Comparison of ENCODE assay signal across 10 cellular contexts in genomic region chr7:142438235-142438922, GRCh38.
DNase-seq lines count a peak whose midpoint lies in the region; ATAC-seq and TF ChIP-seq lines count a peak whose summit lies in the region.
"Had no signal": no experiment of that assay in that cellular context is flagged by ENCODE, and none has a peak within 500 bp of the region (broad histone marks: within the 10 kb centered on the region; RNA-seq: fewer than 3 reads in every experiment).

No MANE protein-coding gene starts in this region.

- CTCF ChIA-PET in CD8-positive, alpha-beta T cell (lab: Charles Lee), result interaction anchor here (0.7 to 3.7 kb wide), 9 partner anchors 15 to 523 kb away, joined by 3 to 12 read pairs (median 3); no protein-coding TSS in a partner anchor

- H3K27ac Mint-ChIP-seq in CD8-positive, alpha-beta T cell, result no peak overlapping the region
- H3K27ac Mint-ChIP-seq in mesothelial cell of epicardium, result no peak overlapping the region

- DNase-seq in CD8-positive, alpha-beta T cell, result no peak
- DNase-seq in NCI-H526 (lab: John Stamatoyannopoulos, UW), result peak; percentile 60 to 81
- peak; percentile 33 to 63 for DNase-seq in cardiac fibroblast (ENCODE audit: low read depth in 2 of 2)
- no peak for DNase-seq in mesothelial cell of epicardium (ENCODE audit: low spot score in 2 of 2, unreplicated experiment in 2 of 2)
- DNase-seq in GM19238 (ENCODE audit: insufficient read length, low spot score), result no peak
- DNase-seq in vagina (ENCODE audit: extremely low spot score in 2 of 2), result no peak
- no peak for DNase-seq in DMS79 treated with DMSO at 0.1 percent for 48 hours (lab: John Stamatoyannopoulos, UW)
- DNase-seq: left cardiac atrium had no signal

- TF ChIP-seq POLR2A in vagina (IDR thresholded peaks at IDR 0.05), result no peak

- POLR2A ChIA-PET in CD8-positive, alpha-beta T cell (lab: Charles Lee), result no interaction called here

- no peak overlapping the region for H3K4me3 ChIP-seq in CD8-positive, alpha-beta T cell (ENCODE audit: low read depth, low read length)
- H3K4me3 ChIP-seq in cardiac fibroblast (replicated peaks in 1 of 2; ENCODE audit: low read depth in 2 of 2, low read length in 2 of 2), result no peak overlapping the region
- no peak overlapping the region for H3K4me3 ChIP-seq in vagina
- H3K4me3 ChIP-seq: SK-N-MC had no signal

- TF ChIP-seq CTCF in CD8-positive, alpha-beta T cell (IDR thresholded peaks at IDR 0.05), result peak; percentile 42
- peak; percentile 79 for TF ChIP-seq CTCF in cardiac fibroblast (IDR thresholded peaks at IDR 0.05; ENCODE audit: low read depth, low read length)
- peak; percentile 33 for TF ChIP-seq CTCF in mesothelial cell of epicardium (IDR thresholded peaks at IDR 0.05; ENCODE audit: unreplicated experiment)
- peak in 1 of 3 experiments; percentile 6 for TF ChIP-seq CTCF in vagina (IDR thresholded peaks at IDR 0.05)

- H3K4me3 Mint-ChIP-seq in CD8-positive, alpha-beta T cell, result no peak overlapping the region
- no peak overlapping the region for H3K4me3 Mint-ChIP-seq in mesothelial cell of epicardium

- no peaks in the 10 kb centered on the region for H3K27me3 ChIP-seq in CD8-positive, alpha-beta T cell (ENCODE audit: insufficient read depth, low read length)
- no peaks in the 10 kb centered on the region for H3K27me3 ChIP-seq in vagina

- ATAC-seq in CD8-positive, alpha-beta T cell, result no peak
- peak; percentile 36 for ATAC-seq in GM18868 (IDR thresholded peaks at IDR 0.05; ENCODE audit: unreplicated experiment)

- H3K27ac ChIP-seq in CD8-positive, alpha-beta T cell (ENCODE audit: low read depth, low read length), result no peak overlapping the region
- H3K27ac ChIP-seq in vagina, result no peak overlapping the region
- H3K27ac ChIP-seq: SK-N-MC had no signal

- no peaks in the 10 kb centered on the region for H3K36me3 Mint-ChIP-seq in CD8-positive, alpha-beta T cell
- no peaks in the 10 kb centered on the region for H3K36me3 Mint-ChIP-seq in mesothelial cell of epicardium

- H3K9me3 ChIP-seq in CD8-positive, alpha-beta T cell (ENCODE audit: low read length), result no peaks in the 10 kb centered on the region
- no peaks in the 10 kb centered on the region for H3K9me3 ChIP-seq in vagina

- H3K4me1 ChIP-seq in CD8-positive, alpha-beta T cell (ENCODE audit: insufficient read depth, low read length), result peaks cover 12% of the 10 kb centered on the region
- H3K4me1 ChIP-seq in vagina, result no peaks in the 10 kb centered on the region

- H3K36me3 ChIP-seq in CD8-positive, alpha-beta T cell (ENCODE audit: insufficient read depth, low read length), result no peaks in the 10 kb centered on the region
- H3K36me3 ChIP-seq in vagina, result no peaks in the 10 kb centered on the region

- H3K27me3 Mint-ChIP-seq in CD8-positive, alpha-beta T cell (ENCODE audit: low read depth), result no peaks in the 10 kb centered on the region
- no peaks in the 10 kb centered on the region for H3K27me3 Mint-ChIP-seq in mesothelial cell of epicardium (ENCODE audit: low read depth)

- intact Hi-C loops in CD8-positive, alpha-beta T cell (cut with DNase I, micrococcal nuclease), result loop anchor here in 1 of 2 experiments (10.0 kb wide), 1 partner anchor 566 kb away; no protein-coding TSS in a partner anchor
- intact Hi-C loops in vagina (cut with DNase I), result no loop called here

- no peaks in the 10 kb centered on the region for H3K9me3 Mint-ChIP-seq in CD8-positive, alpha-beta T cell
- H3K9me3 Mint-ChIP-seq in mesothelial cell of epicardium, result peaks cover 3% of the 10 kb centered on the region

- peaks cover 50% of the 10 kb centered on the region for H3K4me1 Mint-ChIP-seq in CD8-positive, alpha-beta T cell (ENCODE audit: low read depth)
- peaks cover 10% of the 10 kb centered on the region for H3K4me1 Mint-ChIP-seq in mesothelial cell of epicardium

Comparison
In these comparisons a context has a peak if more than half of its experiments do, and no peak if none do; other contexts are left out.
1. DNase-seq: peak in NCI-H526 (2 of 2) and cardiac fibroblast (2 of 2); none in CD8-positive, alpha-beta T cell (0 of 7), mesothelial cell of epicardium (0 of 2), GM19238 (single experiment), vagina (0 of 2) and DMS79 treated with DMSO at 0.1 percent for 48 hours (single experiment).